ENCODE assay signal across 8 cellular contexts in genomic region chr10:70232859-70233108, GRCh38. TPM values are rescaled to one million over a fixed set of nuclear protein-coding genes. Genes with fewer than 3 reads are reported as not detected.
DNase-seq lines count a peak whose midpoint lies in the region; ATAC-seq, FAIRE-seq and TF ChIP-seq lines count a peak whose summit lies in the region.

No MANE protein-coding gene starts in this region.

- no peak for FAIRE-seq in HTR-8/SVneo (lab: Jason Lieb, UNC)

- H3K4me1 ChIP-seq in GM23338 (ENCODE audit: insufficient read depth): peaks cover 12% of the 10 kb centered on the region

- no peak for DNase-seq in GM23338 (ENCODE audit: low spot score)
- DNase-seq in UCSD-AML1 (lab: John Stamatoyannopoulos, UW; ENCODE audit: unreplicated experiment): peak; percentile 48
- no peak for DNase-seq in fibroblast of pulmonary artery (ENCODE audit: low read depth)
- DNase-seq in skeletal muscle cell (ENCODE audit: low read depth): no peak
- DNase-seq in SIG-M5 treated with dmso at 0.1 percent for 504 hours (lab: John Stamatoyannopoulos, UW; ENCODE audit: unreplicated experiment): no peak
- no peak for DNase-seq in HTR-8/SVneo (ENCODE audit: insufficient read length, low spot score)
- DNase-seq in pons (ENCODE audit: low spot score): no peak

- H2AFZ ChIP-seq in GM23338: peak overlapping the region; percentile 94

- peaks cover 9% of the 10 kb centered on the region for H3K27me3 ChIP-seq in GM23338 (ENCODE audit: insufficient read depth)

- H3K27ac Mint-ChIP-seq in GM23338: no peak overlapping the region

- ATAC-seq in GM23338: no peak
- ATAC-seq in HG03469 (IDR thresholded peaks at IDR 0.05; ENCODE audit: unreplicated experiment): no peak

- no peaks in the 10 kb centered on the region for H3F3A ChIP-seq in GM23338 (replicated peaks; ENCODE audit: low read depth)

- peaks cover 4% of the 10 kb centered on the region for H3K27me3 Mint-ChIP-seq in GM23338 (ENCODE audit: insufficient read depth, low read depth, poor library complexity)

- peaks cover 6% of the 10 kb centered on the region; the same call in 2 of the 3 replicates for H3K4me1 Mint-ChIP-seq in GM23338

- peaks cover 6% of the 10 kb centered on the region; the same call in 1 of the 2 replicates for H4K20me1 ChIP-seq in GM23338 (replicated peaks; ENCODE audit: insufficient read depth)

- peak overlapping the region; percentile 74 for H3K4me3 Mint-ChIP-seq in GM23338

- peaks cover 20% of the 10 kb centered on the region for H3K79me2 ChIP-seq in GM23338 (replicated peaks; ENCODE audit: insufficient read depth)

- no peak overlapping the region for H3K27ac ChIP-seq in GM23338 (ENCODE audit: low read depth)

- H3K9me2 ChIP-seq in GM23338 (ENCODE audit: insufficient read depth): no peaks in the 10 kb centered on the region

- peaks cover 5% of the 10 kb centered on the region; the same call in 1 of the 2 replicates for H3K36me3 ChIP-seq in GM23338 (ENCODE audit: insufficient read depth)

- no peak for TF ChIP-seq CTCF in GM23338 (conservative IDR thresholded peaks at IDR 0.05; ENCODE audit: low read depth in 2 of 2)
- TF ChIP-seq CTCF in fibroblast of pulmonary artery (IDR thresholded peaks at IDR 0.05; ENCODE audit: low read length, missing control alignments): no peak

- peak overlapping the region; percentile 88 for H3K4me2 ChIP-seq in GM23338

- peaks cover 9% of the 10 kb centered on the region for H3K9me3 Mint-ChIP-seq in GM23338

- H3K36me3 Mint-ChIP-seq in GM23338 (ENCODE audit: low read depth): peaks cover 16% of the 10 kb centered on the region

- H3K4me3 ChIP-seq in GM23338 (peak overlapping the region; percentile 96), fibroblast of pulmonary artery (replicated peaks; ENCODE audit: low read depth, low read length) (peak overlapping the region; percentile 89), skeletal muscle cell (ENCODE audit: low read depth, low read length) (peak overlapping the region; percentile 99)

TF ChIP-seq in GM23338, 12 proteins besides CTCF, POLR2A, EP300 and RAD21:
- no peak for TF ChIP-seq POLR2AphosphoS5 (IDR thresholded peaks at IDR 0.05; ENCODE audit: low read depth)
- no peak for TF ChIP-seq ZNF331 (CRISPR knock-in tag; IDR thresholded peaks at IDR 0.05; ENCODE audit: low read depth)
- TF ChIP-seq EZH2 (IDR thresholded peaks at IDR 0.05; ENCODE audit: low read depth, unreplicated experiment): no peak
- TF ChIP-seq ZNF114 (CRISPR knock-in tag; IDR thresholded peaks at IDR 0.05): no peak

RNA-seq across cellular contexts. Expression of gene PPA1, which starts 0.4 kb away (rescaled TPM):
- 135 and 178 TPM in 2 replicates for total RNA-seq in GM23338 (2014; rRNA removed; shearing (Covaris generic))
- 206 and 228 TPM in 2 replicates for polyA plus RNA-seq in GM23338 (2016; fragmentation: Nextera tagmentation; extraction: Ambion mirVana)

RNA-seq across cellular contexts. Expression of gene NPFFR1, which starts 51.0 kb away (rescaled TPM):
- 0.03 and 0.08 TPM in 2 replicates for total RNA-seq in GM23338 (2014; rRNA removed; shearing (Covaris generic))
- polyA plus RNA-seq in GM23338 (2016; fragmentation: Nextera tagmentation; extraction: Ambion mirVana): 0.05 TPM in 1 of 2 replicates, not detected in the other
